22 cellular contexts compared by ENCODE assay signal in genomic region chr11:32918427-32918826, GRCh38. TPM values are rescaled to one million over a fixed set of nuclear protein-coding genes. Genes with fewer than 3 reads are reported as not detected.
DNase-seq lines count a peak whose midpoint lies in the region; ATAC-seq and TF ChIP-seq lines count a peak whose summit lies in the region.
"Had no signal": no experiment of that assay in that cellular context is flagged by ENCODE, and none has a peak within 500 bp of the region (broad histone marks: within the 10 kb centered on the region; RNA-seq: fewer than 3 reads in every experiment).

No MANE protein-coding gene starts in this region.

- H3K4me1 ChIP-seq in foreskin keratinocyte, result peaks cover 24% of the 10 kb centered on the region
- peaks cover 7% of the 10 kb centered on the region for H3K4me1 ChIP-seq in CD8-positive, alpha-beta memory T cell (ENCODE audit: insufficient read depth, low read length)
- H3K4me1 ChIP-seq: BLaER1 treated with 17β-estradiol and CSF1 and Interleukin-3, amounts not matched to agents 10 nM and 100 nM; tibial artery had no signal

- peak overlapping the region; percentile 60 for H3K27ac ChIP-seq in foreskin keratinocyte
- no peak overlapping the region for H3K27ac ChIP-seq in CD8-positive, alpha-beta memory T cell (ENCODE audit: low read depth, low read length)
- H3K27ac ChIP-seq: 22Rv1; adrenal gland; BLaER1 treated with 17β-estradiol and CSF1 and Interleukin-3, amounts not matched to agents 10 nM and 100 nM; esophagus muscularis mucosa; left ventricle myocardium inferior; tibial artery had no signal

- CTCF ChIA-PET in CD8-positive, alpha-beta memory T cell (lab: Charles Lee), result interaction anchor here (0.6 to 1.0 kb wide), 2 partner anchors 48 to 147 kb away, joined by 3 read pairs; no protein-coding TSS in a partner anchor

- H3K4me1 Mint-ChIP-seq in activated T-cell treated with anti-CD3 and anti-CD28 coated beads, Interleukin-2, amount 50 U/mL, for 24 hours (ENCODE audit: low read depth), result peaks cover 27% of the 10 kb centered on the region
- H3K4me1 Mint-ChIP-seq in type B pancreatic cell (ENCODE audit: unreplicated experiment), result peaks cover 6% of the 10 kb centered on the region
- peaks cover 21 to 40% (median 36%) of the 10 kb centered on the region in 3 donors for H3K4me1 Mint-ChIP-seq in CD8-positive, alpha-beta memory T cell

- no peaks in the 10 kb centered on the region for H3K27me3 Mint-ChIP-seq in activated T-cell treated with anti-CD3 and anti-CD28 coated beads, Interleukin-2, amount 50 U/mL, for 24 hours
- H3K27me3 Mint-ChIP-seq in type B pancreatic cell, result no peaks in the 10 kb centered on the region
- H3K27me3 Mint-ChIP-seq in CD8-positive, alpha-beta memory T cell, result no peaks in the 10 kb centered on the region
- H3K27me3 Mint-ChIP-seq: stimulated activated naive B cell treated with anti-CD40 and anti-IgM and Interleukin-4, amounts not matched to agents 10 μg/mL and 1 μg/mL and 100 μg/mL, for 72 hours had no signal

- DNase-seq in activated T-cell treated with anti-CD3 and anti-CD28 coated beads, Interleukin-2, amount 50 U/mL, for 24 hours, result no peak
- DNase-seq in activated T-cell treated with anti-CD3 and anti-CD28 coated beads, Interleukin-2, amount 50 U/mL, for 1 hour, result no peak
- DNase-seq in foreskin keratinocyte (peak in 1 of 2 donors; percentile 21), type B pancreatic cell (ENCODE audit: extremely low spot score, unreplicated experiment) (no peak), DMS114 treated with DMSO at 0.1 percent for 48 hours (lab: John Stamatoyannopoulos, UW; ENCODE audit: unreplicated experiment) (no peak)
- DNase-seq in CD8-positive, alpha-beta memory T cell, result no peak
- DNase-seq: adrenal gland; central memory CD4-positive, alpha-beta T cell; DMS79; glutamatergic neuron; left ventricle myocardium inferior; NCI-H774; stimulated activated naive B cell treated with anti-CD40 and anti-IgM and Interleukin-4, amounts not matched to agents 10 μg/mL and 1 μg/mL and 100 μg/mL, for 72 hours; T-helper 9 cell; tibial artery had no signal

- no peaks in the 10 kb centered on the region for H3K9me3 Mint-ChIP-seq in activated T-cell treated with anti-CD3 and anti-CD28 coated beads, Interleukin-2, amount 50 U/mL, for 24 hours
- H3K9me3 Mint-ChIP-seq in type B pancreatic cell, result no peaks in the 10 kb centered on the region
- no peaks in the 10 kb centered on the region for H3K9me3 Mint-ChIP-seq in CD8-positive, alpha-beta memory T cell
- H3K9me3 Mint-ChIP-seq: activated T-helper 2 cell treated with anti-CD3 and anti-CD28 coated beads, Interferon-gamma antibody, Interleukin-2, Interleukin-4, amounts not matched to agents 10 μg/mL and 5 μg/mL and 100 μg/mL, durations not matched to agents 14 hours and 24 hours and 36 hours; stimulated activated naive B cell treated with anti-CD40 and anti-IgM and Interleukin-4, amounts not matched to agents 10 μg/mL and 1 μg/mL and 100 μg/mL, for 72 hours had no signal

- H3K4me3 Mint-ChIP-seq in activated T-cell treated with anti-CD3 and anti-CD28 coated beads, Interleukin-2, amount 50 U/mL, for 24 hours, result no peak overlapping the region
- H3K4me3 Mint-ChIP-seq in type B pancreatic cell, result no peak overlapping the region
- peak overlapping the region in 1 of 7 donors; percentile 2 for H3K4me3 Mint-ChIP-seq in CD8-positive, alpha-beta memory T cell
- H3K4me3 Mint-ChIP-seq: stimulated activated naive B cell treated with anti-CD40 and anti-IgM and Interleukin-4, amounts not matched to agents 10 μg/mL and 1 μg/mL and 100 μg/mL, for 72 hours had no signal

- POLR2A ChIA-PET in CD8-positive, alpha-beta memory T cell (lab: Charles Lee), result no interaction called here

- ATAC-seq in SK-N-SH treated with all-trans-retinoic acid at 6 μM for 48 hours, result peak; percentile 70
- peak; percentile 70 for ATAC-seq in foreskin keratinocyte
- no peak for ATAC-seq in GM21367 (IDR thresholded peaks at IDR 0.05; ENCODE audit: unreplicated experiment)
- ATAC-seq: activated CD4-positive, CD25-positive, alpha-beta regulatory T cell treated with anti-CD3 and anti-CD28 coated beads, Interleukin-2, amount 50 U/mL, for 24 hours; stimulated activated naive B cell treated with anti-CD40 and anti-IgM and Interleukin-4, amounts not matched to agents 10 μg/mL and 1 μg/mL and 100 μg/mL, for 72 hours had no signal

- H3K27ac Mint-ChIP-seq in activated T-cell treated with anti-CD3 and anti-CD28 coated beads, Interleukin-2, amount 50 U/mL, for 24 hours, result peak overlapping the region; percentile 1
- peak overlapping the region; percentile 14 for H3K27ac Mint-ChIP-seq in type B pancreatic cell
- H3K27ac Mint-ChIP-seq in CD8-positive, alpha-beta memory T cell, result peak overlapping the region in 4 of 8 donors; percentile 4 to 67 (median 48)
- H3K27ac Mint-ChIP-seq: activated T-helper 2 cell treated with anti-CD3 and anti-CD28 coated beads, Interferon-gamma antibody, Interleukin-2, Interleukin-4, amounts not matched to agents 10 μg/mL and 5 μg/mL and 100 μg/mL, durations not matched to agents 14 hours and 24 hours and 36 hours; stimulated activated naive B cell treated with anti-CD40 and anti-IgM and Interleukin-4, amounts not matched to agents 10 μg/mL and 1 μg/mL and 100 μg/mL, for 72 hours had no signal

- peaks cover 10% of the 10 kb centered on the region for H3K36me3 Mint-ChIP-seq in activated T-cell treated with anti-CD3 and anti-CD28 coated beads, Interleukin-2, amount 50 U/mL, for 24 hours (ENCODE audit: low read depth)
- peaks cover 21% of the 10 kb centered on the region for H3K36me3 Mint-ChIP-seq in type B pancreatic cell
- peaks cover 0 to under 1% (median 0%) of the 10 kb centered on the region in 3 donors for H3K36me3 Mint-ChIP-seq in CD8-positive, alpha-beta memory T cell

- no peaks in the 10 kb centered on the region for H3K27me3 ChIP-seq in foreskin keratinocyte
- no peaks in the 10 kb centered on the region for H3K27me3 ChIP-seq in CD8-positive, alpha-beta memory T cell (ENCODE audit: insufficient read depth, low read length, poor library complexity, severe bottlenecking)
- H3K27me3 ChIP-seq: adrenal gland; BLaER1 treated with 17β-estradiol and CSF1 and Interleukin-3, amounts not matched to agents 10 nM and 100 nM; esophagus muscularis mucosa; tibial artery had no signal

- no peaks in the 10 kb centered on the region for H3K36me3 ChIP-seq in CD8-positive, alpha-beta memory T cell (ENCODE audit: insufficient read depth, low read length)
- H3K36me3 ChIP-seq: adrenal gland, esophagus muscularis mucosa, left ventricle myocardium inferior, tibial artery had no signal

- H3K9me3 ChIP-seq in CD8-positive, alpha-beta memory T cell (ENCODE audit: low read length), result no peaks in the 10 kb centered on the region
- H3K9me3 ChIP-seq: adrenal gland, esophagus muscularis mucosa, left ventricle myocardium inferior, tibial artery had no signal

- H3K4me3 ChIP-seq in CD8-positive, alpha-beta memory T cell (ENCODE audit: low read length), result no peak overlapping the region
- H3K4me3 ChIP-seq: adrenal gland; BLaER1 treated with 17β-estradiol and CSF1 and Interleukin-3, amounts not matched to agents 10 nM and 100 nM; esophagus muscularis mucosa; left ventricle myocardium inferior; tibial artery had no signal

- TF ChIP-seq CTCF in foreskin keratinocyte (conservative IDR thresholded peaks at IDR 0.05), result no peak
- no peak for TF ChIP-seq CTCF in type B pancreatic cell (conservative IDR thresholded peaks at IDR 0.05)

TF ChIP-seq in SK-N-SH treated with all-trans-retinoic acid at 6 μM for 48 hours, 23 proteins besides CTCF, POLR2A, EP300 and RAD21:
- TF ChIP-seq TOX (CRISPR knock-in tag; IDR thresholded peaks at IDR 0.05; ENCODE audit: borderline replicate concordance), result no peak
- no peak for TF ChIP-seq GLIS3 (CRISPR knock-in tag; IDR thresholded peaks at IDR 0.05)
- TF ChIP-seq ZFP30 (CRISPR knock-in tag; IDR thresholded peaks at IDR 0.05), result no peak
- no peak for TF ChIP-seq ESRRG (CRISPR knock-in tag; IDR thresholded peaks at IDR 0.05)
- TF ChIP-seq ARNTL (CRISPR knock-in tag; IDR thresholded peaks at IDR 0.05; ENCODE audit: borderline replicate concordance, low read depth), result no peak
- no peak for TF ChIP-seq RARB (CRISPR knock-in tag; IDR thresholded peaks at IDR 0.05)
- TF ChIP-seq ZNF70 (CRISPR knock-in tag; IDR thresholded peaks at IDR 0.05), result no peak
- no peak for TF ChIP-seq ZNF8 (CRISPR knock-in tag; IDR thresholded peaks at IDR 0.05)
- no peak for TF ChIP-seq ZNF565 (CRISPR knock-in tag; conservative IDR thresholded peaks at IDR 0.05; ENCODE audit: low read depth)
- TF ChIP-seq, protein P1, sequence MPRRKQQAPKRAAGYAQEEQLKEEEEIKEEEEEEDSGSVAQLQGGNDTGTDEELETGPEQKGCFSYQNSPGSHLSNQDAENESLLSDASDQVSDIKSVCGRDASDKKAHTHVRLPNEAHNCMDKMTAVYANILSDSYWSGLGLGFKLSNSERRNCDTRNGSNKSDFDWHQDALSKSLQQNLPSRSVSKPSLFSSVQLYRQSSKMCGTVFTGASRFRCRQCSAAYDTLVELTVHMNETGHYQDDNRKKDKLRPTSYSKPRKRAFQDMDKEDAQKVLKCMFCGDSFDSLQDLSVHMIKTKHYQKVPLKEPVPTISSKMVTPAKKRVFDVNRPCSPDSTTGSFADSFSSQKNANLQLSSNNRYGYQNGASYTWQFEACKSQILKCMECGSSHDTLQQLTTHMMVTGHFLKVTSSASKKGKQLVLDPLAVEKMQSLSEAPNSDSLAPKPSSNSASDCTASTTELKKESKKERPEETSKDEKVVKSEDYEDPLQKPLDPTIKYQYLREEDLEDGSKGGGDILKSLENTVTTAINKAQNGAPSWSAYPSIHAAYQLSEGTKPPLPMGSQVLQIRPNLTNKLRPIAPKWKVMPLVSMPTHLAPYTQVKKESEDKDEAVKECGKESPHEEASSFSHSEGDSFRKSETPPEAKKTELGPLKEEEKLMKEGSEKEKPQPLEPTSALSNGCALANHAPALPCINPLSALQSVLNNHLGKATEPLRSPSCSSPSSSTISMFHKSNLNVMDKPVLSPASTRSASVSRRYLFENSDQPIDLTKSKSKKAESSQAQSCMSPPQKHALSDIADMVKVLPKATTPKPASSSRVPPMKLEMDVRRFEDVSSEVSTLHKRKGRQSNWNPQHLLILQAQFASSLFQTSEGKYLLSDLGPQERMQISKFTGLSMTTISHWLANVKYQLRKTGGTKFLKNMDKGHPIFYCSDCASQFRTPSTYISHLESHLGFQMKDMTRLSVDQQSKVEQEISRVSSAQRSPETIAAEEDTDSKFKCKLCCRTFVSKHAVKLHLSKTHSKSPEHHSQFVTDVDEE (CRISPR knock-in tag; IDR thresholded peaks at IDR 0.05), result no peak
TF ChIP-seq in SK-N-SH treated with all-trans-retinoic acid at 6 μM for 48 hours: peak in this region for 0.

RNA-seq across cellular contexts. Expression of gene QSER1, which starts 25.8 kb away (rescaled TPM):
- total RNA-seq in foreskin keratinocyte (26.8 and 28.7 TPM in 2 replicates), type B pancreatic cell (ENCODE audit: low replicate concordance) (29.4 and 54.4 TPM in 2 replicates)
- 2.8 and 3.8 TPM in 2 replicates for polyA plus RNA-seq in foreskin keratinocyte
- total RNA-seq in CD8-positive, alpha-beta memory T cell, result 10 to 100 TPM; 10.6 to 12.3 TPM
- polyA plus RNA-seq in CD8-positive, alpha-beta memory T cell, result 0.93 TPM
